1 cellular context compared by ENCODE assay signal in the genomic region with DNA sequence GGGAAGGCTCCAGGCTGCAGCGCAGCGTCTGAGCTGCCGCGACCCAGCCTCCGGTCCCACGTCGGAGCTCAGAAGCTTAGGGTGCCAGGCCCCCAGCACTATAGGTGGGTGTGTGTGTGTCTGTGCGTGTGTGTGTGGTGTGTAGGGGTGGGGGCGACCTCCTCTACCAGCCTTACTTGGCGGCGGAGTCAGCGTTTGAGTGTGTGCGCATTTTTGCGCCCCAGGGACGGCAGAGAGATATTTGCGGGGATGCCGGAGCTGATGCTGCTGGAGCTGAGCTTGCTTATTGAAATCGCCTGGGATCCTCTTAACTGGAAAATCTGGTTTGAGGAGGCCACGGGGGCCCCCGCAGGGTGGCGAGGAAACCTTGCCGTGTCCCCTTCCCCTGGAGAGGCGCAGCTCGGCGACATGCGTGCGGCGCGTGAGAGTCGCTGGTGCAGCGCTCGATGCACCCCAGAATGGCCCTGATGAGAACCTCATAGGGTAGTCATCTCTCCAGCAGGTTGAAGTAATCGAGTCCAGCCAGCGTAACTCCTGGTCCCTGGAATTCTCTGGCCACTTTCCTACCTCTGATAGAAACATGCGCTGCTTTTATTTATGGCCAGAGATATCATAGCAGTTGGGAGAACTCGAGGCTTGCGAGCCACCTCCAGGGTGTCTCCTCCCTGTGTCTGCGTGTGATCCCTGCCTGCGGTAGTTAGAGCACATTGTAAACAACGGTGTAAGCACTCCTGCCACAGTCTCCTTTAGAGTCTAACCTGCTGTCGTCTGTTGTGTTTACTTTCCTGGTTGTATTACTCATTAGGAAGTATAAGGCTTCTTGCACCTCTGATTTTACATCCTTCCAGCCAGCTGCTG.
TF ChIP-seq lines count a peak whose summit lies in the region.

No MANE protein-coding gene starts in this region.

TF ChIP-seq in IMR-90, 13 proteins besides CTCF, POLR2A, EP300 and RAD21 (continued from another document):
- TF ChIP-seq CHD1 (IDR thresholded peaks at IDR 0.05; ENCODE audit: low read depth, low read length): no peak
- TF ChIP-seq, protein P1, sequence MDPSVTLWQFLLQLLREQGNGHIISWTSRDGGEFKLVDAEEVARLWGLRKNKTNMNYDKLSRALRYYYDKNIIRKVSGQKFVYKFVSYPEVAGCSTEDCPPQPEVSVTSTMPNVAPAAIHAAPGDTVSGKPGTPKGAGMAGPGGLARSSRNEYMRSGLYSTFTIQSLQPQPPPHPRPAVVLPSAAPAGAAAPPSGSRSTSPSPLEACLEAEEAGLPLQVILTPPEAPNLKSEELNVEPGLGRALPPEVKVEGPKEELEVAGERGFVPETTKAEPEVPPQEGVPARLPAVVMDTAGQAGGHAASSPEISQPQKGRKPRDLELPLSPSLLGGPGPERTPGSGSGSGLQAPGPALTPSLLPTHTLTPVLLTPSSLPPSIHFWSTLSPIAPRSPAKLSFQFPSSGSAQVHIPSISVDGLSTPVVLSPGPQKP (IDR thresholded peaks at IDR 0.05; ENCODE audit: borderline replicate concordance, low read depth, low read length): no peak
- no peak for TF ChIP-seq CEBPB (IDR thresholded peaks at IDR 0.05; ENCODE audit: low read depth, low read length)
- no peak for TF ChIP-seq MXI1 (IDR thresholded peaks at IDR 0.05; ENCODE audit: borderline replicate concordance, low read depth, low read length)
- TF ChIP-seq USF2 (IDR thresholded peaks at IDR 0.05; ENCODE audit: low read depth, low read length): no peak
- TF ChIP-seq NFE2L2 (IDR thresholded peaks at IDR 0.05; ENCODE audit: low read depth, low read length): no peak
- no peak for TF ChIP-seq RFX5 (IDR thresholded peaks at IDR 0.05; ENCODE audit: low read depth, low read length)
- TF ChIP-seq MAFK (IDR thresholded peaks at IDR 0.05; ENCODE audit: low read depth, low read length): no peak
- no peak for TF ChIP-seq FOS (IDR thresholded peaks at IDR 0.05; ENCODE audit: low read depth, low read length)
- TF ChIP-seq BHLHE40 (IDR thresholded peaks at IDR 0.05; ENCODE audit: low read depth, low read length): no peak
- TF ChIP-seq SMC3 (IDR thresholded peaks at IDR 0.05; ENCODE audit: low read depth, low read length): no peak
